In the genomic region with DNA sequence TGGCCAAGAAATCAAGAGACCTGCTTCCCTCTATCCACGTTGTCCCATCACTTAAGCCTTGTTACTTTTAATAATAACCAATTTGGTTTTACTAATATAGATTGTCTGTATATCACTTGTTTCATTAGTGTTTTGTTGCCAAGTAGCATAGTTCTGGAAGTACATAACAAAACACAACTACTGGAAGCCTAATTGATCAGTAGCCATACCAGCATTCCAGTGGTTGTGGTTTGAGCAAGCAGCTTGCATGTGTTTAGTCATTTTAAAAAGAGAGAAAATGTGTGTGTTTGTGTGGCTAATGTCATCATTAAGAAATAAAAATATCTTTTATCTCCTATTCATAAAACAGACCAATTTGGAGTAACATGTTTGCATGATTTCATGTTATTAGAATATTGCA, we compare ENCODE assay signal across 16 cellular contexts.
DNase-seq lines count a peak whose midpoint lies in the region; FAIRE-seq and TF ChIP-seq lines count a peak whose summit lies in the region.
"Had no signal": no experiment of that assay in that cellular context is flagged by ENCODE, and none has a peak within 500 bp of the region (broad histone marks: within the 10 kb centered on the region; RNA-seq: fewer than 3 reads in every experiment).

No MANE protein-coding gene starts in this region.

- no peaks in the 10 kb centered on the region for H3K36me3 ChIP-seq in mammary epithelial cell (ENCODE audit: insufficient read depth, low read length)
- H3K36me3 ChIP-seq in keratinocyte (ENCODE audit: control insufficient read depth in 2 of 2, extremely low read depth in 1 of 2, insufficient read depth in 2 of 2, low read length in 2 of 2): no peaks in the 10 kb centered on the region

- peaks cover 2% of the 10 kb centered on the region for H3K27me3 ChIP-seq in mammary epithelial cell (ENCODE audit: insufficient read depth, low read length)
- H3K27me3 ChIP-seq in keratinocyte (ENCODE audit: control insufficient read depth, extremely low read depth, insufficient read depth, low read length): no peaks in the 10 kb centered on the region
- H3K27me3 ChIP-seq: hepatocyte had no signal

- FAIRE-seq in keratinocyte (lab: Jason Lieb, UNC): peak; percentile 74

- H3K4me1 ChIP-seq in mammary epithelial cell (ENCODE audit: insufficient read depth, low read length) (peaks cover 9% of the 10 kb centered on the region), keratinocyte (ENCODE audit: control insufficient read depth, extremely low read depth, insufficient read depth, low read length) (peaks cover 25% of the 10 kb centered on the region)
- H3K4me1 ChIP-seq: psoas muscle had no signal

- H3K79me2 ChIP-seq in mammary epithelial cell (ENCODE audit: insufficient read depth, low read length) (peaks cover 40% of the 10 kb centered on the region), keratinocyte (ENCODE audit: control insufficient read depth, insufficient read depth, low read length) (peaks cover 38% of the 10 kb centered on the region)

- no peak for TF ChIP-seq CTCF in AG04449 (IDR thresholded peaks at IDR 0.05; ENCODE audit: insufficient read depth, low read length, missing control alignments)
- no peak for TF ChIP-seq CTCF in HFFc6 (IDR thresholded peaks at IDR 0.05)
- no peak for TF ChIP-seq CTCF in mammary epithelial cell (conservative IDR thresholded peaks at IDR 0.05 in 1 of 2, IDR thresholded peaks at IDR 0.05 in 1 of 2; ENCODE audit: extremely low read depth in 1 of 2, insufficient read depth in 1 of 2, low read depth in 1 of 2, low read length in 2 of 2)
- no peak for TF ChIP-seq CTCF in keratinocyte (optimal IDR thresholded peaks at IDR 0.05 in 1 of 3, IDR thresholded peaks at IDR 0.05 in 1 of 3, conservative IDR thresholded peaks at IDR 0.05 in 1 of 3; ENCODE audit: extremely low read depth in 1 of 3, insufficient read depth in 2 of 3, low read length in 3 of 3)

- dilution Hi-C loops in mammary epithelial cell (cut with HindIII; ENCODE audit: low sequenced_read_pairs): no loop called here
- dilution Hi-C loops in keratinocyte (cut with MboI; ENCODE audit: extremely low pct_ligation_motif_present, low sequenced_read_pairs): no loop called here

- in situ Hi-C loops in mammary epithelial cell (cut with MboI; ENCODE audit: low sequenced_read_pairs in 2 of 2): no loop called here

- H3K9me3 ChIP-seq in mammary epithelial cell (replicated peaks; ENCODE audit: insufficient read depth, low read length) (no peaks in the 10 kb centered on the region), keratinocyte (ENCODE audit: control insufficient read depth, low read depth, low read length) (no peaks in the 10 kb centered on the region)
- H3K9me3 ChIP-seq: psoas muscle had no signal

- H4K20me1 ChIP-seq in mammary epithelial cell (ENCODE audit: insufficient read depth, low read length) (no peaks in the 10 kb centered on the region), keratinocyte (ENCODE audit: control insufficient read depth, extremely low read depth, insufficient read depth, low read length) (no peaks in the 10 kb centered on the region)

- H3K27ac Mint-ChIP-seq in HFFc6: peak overlapping the region; percentile 36; the same call in 1 of the 2 replicates
- H3K27ac Mint-ChIP-seq in activated naive CD4-positive, alpha-beta T cell treated with anti-CD3 and anti-CD28 coated beads for 36 hours: no peak overlapping the region
- H3K27ac Mint-ChIP-seq: activated naive CD4-positive, alpha-beta T cell treated with anti-CD3 and anti-CD28 coated beads, Interleukin-2, amount 50 U/mL, for 24 hours; naive thymus-derived CD4-positive, alpha-beta T cell had no signal

- H2AFZ ChIP-seq in mammary epithelial cell (ENCODE audit: low read depth, low read length) (no peak overlapping the region), keratinocyte (ENCODE audit: control insufficient read depth, low read length) (no peak overlapping the region)
- H2AFZ ChIP-seq: hepatocyte had no signal

- CTCF ChIA-PET in AG04449 (lab: Yijun Ruan, JAX) (no interaction called here), mammary epithelial cell (lab: Charles Lee; ENCODE audit: low non-redundant PET) (no interaction called here)
- CTCF ChIA-PET in activated naive CD4-positive, alpha-beta T cell treated with anti-CD3 and anti-CD28 coated beads for 36 hours (lab: Charles Lee): no interaction called here

- 0 out of 2 replicates have a peak, but pooled peaks cover 8% of the 10 kb centered on the region for H3K36me3 Mint-ChIP-seq in HFFc6 (ENCODE audit: low read depth)
- no peaks in the 10 kb centered on the region for H3K36me3 Mint-ChIP-seq in activated naive CD4-positive, alpha-beta T cell treated with anti-CD3 and anti-CD28 coated beads for 36 hours (ENCODE audit: low read depth)
- H3K36me3 Mint-ChIP-seq: activated naive CD4-positive, alpha-beta T cell treated with anti-CD3 and anti-CD28 coated beads, Interleukin-2, amount 50 U/mL, for 24 hours; naive thymus-derived CD4-positive, alpha-beta T cell had no signal

- no peak overlapping the region for H3K4me3 Mint-ChIP-seq in HFFc6
- H3K4me3 Mint-ChIP-seq in activated naive CD4-positive, alpha-beta T cell treated with anti-CD3 and anti-CD28 coated beads for 36 hours: no peak overlapping the region
- H3K4me3 Mint-ChIP-seq: activated naive CD4-positive, alpha-beta T cell treated with anti-CD3 and anti-CD28 coated beads, Interleukin-2, amount 50 U/mL, for 24 hours; naive thymus-derived CD4-positive, alpha-beta T cell had no signal

- POLR2A ChIA-PET in AG04449 (lab: Yijun Ruan, JAX): no interaction called here

- H3K4me2 ChIP-seq in mammary epithelial cell (ENCODE audit: insufficient read depth, low read depth, low read length): no peak overlapping the region
- H3K4me2 ChIP-seq in keratinocyte (ENCODE audit: control insufficient read depth, extremely low read depth, insufficient read depth, low read depth, low read length): no peak overlapping the region
- H3K4me2 ChIP-seq: hepatocyte had no signal

- H3K9ac ChIP-seq in mammary epithelial cell (ENCODE audit: insufficient read depth, low read length) (no peak overlapping the region), keratinocyte (ENCODE audit: control insufficient read depth, extremely low read depth, insufficient read depth, low read length) (no peak overlapping the region)

- H3K27me3 Mint-ChIP-seq in HFFc6 (ENCODE audit: insufficient read depth): no peaks in the 10 kb centered on the region
- no peaks in the 10 kb centered on the region for H3K27me3 Mint-ChIP-seq in activated naive CD4-positive, alpha-beta T cell treated with anti-CD3 and anti-CD28 coated beads for 36 hours (ENCODE audit: low read depth)

- no peaks in the 10 kb centered on the region for H3K9me1 ChIP-seq in keratinocyte (ENCODE audit: control insufficient read depth, extremely low read depth, insufficient read depth, low read length)

- 9% methylated on average over 1 of the region's 1 CpG for WGBS in mammary epithelial cell (ENCODE audit: low coverage, missing lambda C conversion rate)

- intact Hi-C loops in mammary epithelial cell (cut with micrococcal nuclease): loop anchor here (5.0 kb wide), 1 partner anchor 68 kb away; no protein-coding TSS in a partner anchor
- intact Hi-C loops in activated naive CD4-positive, alpha-beta T cell treated with anti-CD3 and anti-CD28 coated beads for 36 hours (cut with micrococcal nuclease): no loop called here

- H3K4me3 ChIP-seq in AG04449 (ENCODE audit: low read depth, low read length) (no peak overlapping the region), mammary epithelial cell (replicated peaks in 1 of 3; ENCODE audit: insufficient read depth in 1 of 3, low read depth in 2 of 3, low read length in 3 of 3) (no peak overlapping the region), keratinocyte (ENCODE audit: control insufficient read depth in 2 of 3, extremely low read depth in 1 of 3, insufficient read depth in 2 of 3, low read depth in 1 of 3, low read length in 3 of 3) (no peak overlapping the region)
- H3K4me3 ChIP-seq: hepatocyte, psoas muscle had no signal

- peaks cover 34% of the 10 kb centered on the region for H3K4me1 Mint-ChIP-seq in HFFc6 (ENCODE audit: low read depth)
- H3K4me1 Mint-ChIP-seq in activated naive CD4-positive, alpha-beta T cell treated with anti-CD3 and anti-CD28 coated beads for 36 hours (ENCODE audit: low read depth): no peaks in the 10 kb centered on the region
- H3K4me1 Mint-ChIP-seq: activated naive CD4-positive, alpha-beta T cell treated with anti-CD3 and anti-CD28 coated beads, Interleukin-2, amount 50 U/mL, for 24 hours; naive thymus-derived CD4-positive, alpha-beta T cell had no signal

- H3K27ac ChIP-seq in mammary epithelial cell (ENCODE audit: insufficient read depth, low read depth, low read length) (peak overlapping the region; percentile 48), keratinocyte (ENCODE audit: control insufficient read depth, insufficient read depth, low read length) (peak overlapping the region; percentile 37)
- H3K27ac ChIP-seq: hepatocyte, psoas muscle had no signal

- H3K9me3 Mint-ChIP-seq in HFFc6: no peaks in the 10 kb centered on the region
- H3K9me3 Mint-ChIP-seq in activated naive CD4-positive, alpha-beta T cell treated with anti-CD3 and anti-CD28 coated beads for 36 hours: no peaks in the 10 kb centered on the region
- H3K9me3 Mint-ChIP-seq: activated naive CD4-positive, alpha-beta T cell treated with anti-CD3 and anti-CD28 coated beads, Interleukin-2, amount 50 U/mL, for 24 hours; naive thymus-derived CD4-positive, alpha-beta T cell had no signal

- DNase-seq in AG04449 (ENCODE audit: low read depth, low spot score): peak; percentile 68
- peak; percentile 65 for DNase-seq in HFFc6
- DNase-seq in mammary epithelial cell: peak; percentile 69
- DNase-seq in keratinocyte (ENCODE audit: low read depth, low spot score): peak; percentile 15
- DNase-seq in RPMI8226: no peak
- no peak for DNase-seq in SIG-M5 treated with dmso at 0.1 percent for 504 hours (lab: John Stamatoyannopoulos, UW; ENCODE audit: unreplicated experiment)
- no peak for DNase-seq in activated naive CD4-positive, alpha-beta T cell treated with anti-CD3 and anti-CD28 coated beads for 36 hours
- no peak for DNase-seq in C1 segment of cervical spinal cord (lab: John Stamatoyannopoulos, UW)
- DNase-seq: MM.1S; naive thymus-derived CD4-positive, alpha-beta T cell; NCI-H2081; NCI-H774; psoas muscle; substantia nigra had no signal

- no TSS peak for BruUV-seq in mammary epithelial cell (replicated peaks; lab: Mats Ljungman, UMichigan)

Comparison
In these comparisons a context has a peak if more than half of its experiments do, and no peak if none do; other contexts are left out.
1. DNase-seq: peak in AG04449 (single experiment), HFFc6 (single experiment), mammary epithelial cell (single experiment) and keratinocyte (single experiment); none in RPMI8226 (single experiment), SIG-M5 treated with dmso at 0.1 percent for 504 hours (single experiment), activated naive CD4-positive, alpha-beta T cell treated with anti-CD3 and anti-CD28 coated beads for 36 hours (single experiment) and C1 segment of cervical spinal cord (0 of 14).